ENCODE assay signal across 8 cellular contexts in genomic region chr9:133406480-133407307, GRCh38. TPM values are rescaled to one million over a fixed set of nuclear protein-coding genes. Genes with fewer than 3 reads are reported as not detected.
DNase-seq lines count a peak whose midpoint lies in the region; ATAC-seq, FAIRE-seq and TF ChIP-seq lines count a peak whose summit lies in the region.

No MANE protein-coding gene starts in this region.

- H3K36me3 ChIP-seq in HUES48 (ENCODE audit: control insufficient read depth, insufficient read depth, low read length) (peaks cover 70% of the 10 kb centered on the region), Peyer's patch (peaks cover 0 to 73% (median 0%) of the 10 kb centered on the region in 3 donors), esophagus squamous epithelium (peaks cover 19 to 92% (median 40%) of the 10 kb centered on the region in 3 donors)

- peaks cover 9% of the 10 kb centered on the region for H3K4me1 Mint-ChIP-seq in activated T-cell treated with anti-CD3 and anti-CD28 coated beads, Interleukin-2, amount 50 U/mL, for 4 hours (ENCODE audit: low read depth)
- H3K4me1 Mint-ChIP-seq in nephron = peaks cover 4% of the 10 kb centered on the region
- H3K4me1 Mint-ChIP-seq in stimulated activated naive B cell treated with anti-CD40 and anti-IgM and Interleukin-4, amounts not matched to agents 10 μg/mL and 1 μg/mL and 100 μg/mL, for 72 hours = peaks cover 5 to 38% of the 10 kb centered on the region in 2 donors

- H3K27me3 Mint-ChIP-seq in activated T-cell treated with anti-CD3 and anti-CD28 coated beads, Interleukin-2, amount 50 U/mL, for 4 hours (ENCODE audit: low read depth) = no peaks in the 10 kb centered on the region
- H3K27me3 Mint-ChIP-seq in nephron (ENCODE audit: low read depth) = no peaks in the 10 kb centered on the region
- no peaks in the 10 kb centered on the region for H3K27me3 Mint-ChIP-seq in stimulated activated naive B cell treated with anti-CD40 and anti-IgM and Interleukin-4, amounts not matched to agents 10 μg/mL and 1 μg/mL and 100 μg/mL, for 72 hours

- H3K9me3 Mint-ChIP-seq in activated T-cell treated with anti-CD3 and anti-CD28 coated beads, Interleukin-2, amount 50 U/mL, for 4 hours = no peaks in the 10 kb centered on the region
- H3K9me3 Mint-ChIP-seq in nephron = no peaks in the 10 kb centered on the region
- no peaks in the 10 kb centered on the region for H3K9me3 Mint-ChIP-seq in stimulated activated naive B cell treated with anti-CD40 and anti-IgM and Interleukin-4, amounts not matched to agents 10 μg/mL and 1 μg/mL and 100 μg/mL, for 72 hours

- H3K27ac Mint-ChIP-seq in nephron = no peak overlapping the region
- H3K27ac Mint-ChIP-seq in stimulated activated naive B cell treated with anti-CD40 and anti-IgM and Interleukin-4, amounts not matched to agents 10 μg/mL and 1 μg/mL and 100 μg/mL, for 72 hours = peak overlapping the region; percentile 6

- H3K4me1 ChIP-seq in HUES48 (ENCODE audit: control insufficient read depth, insufficient read depth, low read length) (no peaks in the 10 kb centered on the region), Peyer's patch (no peaks in the 10 kb centered on the region), esophagus squamous epithelium (peaks cover 0 to 3% (median 0%) of the 10 kb centered on the region in 3 donors)

- peak; percentile 90 for DNase-seq in GM12891 (ENCODE audit: insufficient read length, low spot score)
- DNase-seq in Peyer's patch = peak; percentile 71 to 88 (median 87)
- DNase-seq in activated T-cell treated with anti-CD3 and anti-CD28 coated beads, Interleukin-2, amount 50 U/mL, for 4 hours = peak; percentile 80
- DNase-seq in esophagus squamous epithelium (lab: John Stamatoyannopoulos, UW) = no peak
- peak; percentile 64 for DNase-seq in stimulated activated naive B cell treated with anti-CD40 and anti-IgM and Interleukin-4, amounts not matched to agents 10 μg/mL and 1 μg/mL and 100 μg/mL, for 72 hours

- H3K4me3 ChIP-seq in HUES48 (ENCODE audit: low read depth, low read length) (no peak overlapping the region), Peyer's patch (no peak overlapping the region), esophagus squamous epithelium (no peak overlapping the region)

- H3K27me3 ChIP-seq in HUES48 (ENCODE audit: control insufficient read depth, insufficient read depth, low read length) (no peaks in the 10 kb centered on the region), Peyer's patch (no peaks in the 10 kb centered on the region), esophagus squamous epithelium (no peaks in the 10 kb centered on the region)

- peak; percentile 82 to 94 (median 92) for TF ChIP-seq CTCF in Peyer's patch (IDR thresholded peaks at IDR 0.05)
- TF ChIP-seq CTCF in esophagus squamous epithelium (IDR thresholded peaks at IDR 0.05) = peak; percentile 65 to 94 (median 88)
- TF ChIP-seq CTCF in nephron (IDR thresholded peaks at IDR 0.05; ENCODE audit: unreplicated experiment in 3 of 3) = peak; percentile 85 to 88 (median 88)

- no peaks in the 10 kb centered on the region for H3K9me3 ChIP-seq in HUES48 (ENCODE audit: control insufficient read depth, insufficient read depth, low read length)
- H3K9me3 ChIP-seq in Peyer's patch = no peaks in the 10 kb centered on the region
- no peaks in the 10 kb centered on the region for H3K9me3 ChIP-seq in esophagus squamous epithelium

- WGBS in esophagus squamous epithelium, 2 donors = 16 to 76% methylated on average over 5 to 9 of the region's 24 CpGs

- FAIRE-seq in GM12891 (lab: Jason Lieb, UNC) = peak; percentile 96

- TF ChIP-seq POLR2A in GM12891 (IDR thresholded peaks at IDR 0.05; ENCODE audit: low read depth, low read length) (no peak), Peyer's patch (IDR thresholded peaks at IDR 0.05) (no peak), esophagus squamous epithelium (IDR thresholded peaks at IDR 0.05) (no peak)

- peaks cover 38% of the 10 kb centered on the region for H3K36me3 Mint-ChIP-seq in activated T-cell treated with anti-CD3 and anti-CD28 coated beads, Interleukin-2, amount 50 U/mL, for 4 hours (ENCODE audit: insufficient read depth)
- H3K36me3 Mint-ChIP-seq in nephron (ENCODE audit: low read depth) = peaks cover 45% of the 10 kb centered on the region
- H3K36me3 Mint-ChIP-seq in stimulated activated naive B cell treated with anti-CD40 and anti-IgM and Interleukin-4, amounts not matched to agents 10 μg/mL and 1 μg/mL and 100 μg/mL, for 72 hours = peaks cover 54 to 70% of the 10 kb centered on the region in 2 donors

- no peak overlapping the region for H3K4me3 Mint-ChIP-seq in activated T-cell treated with anti-CD3 and anti-CD28 coated beads, Interleukin-2, amount 50 U/mL, for 4 hours
- H3K4me3 Mint-ChIP-seq in nephron = no peak overlapping the region
- H3K4me3 Mint-ChIP-seq in stimulated activated naive B cell treated with anti-CD40 and anti-IgM and Interleukin-4, amounts not matched to agents 10 μg/mL and 1 μg/mL and 100 μg/mL, for 72 hours = peak overlapping the region in 1 of 2 donors; percentile 27

- H3K27ac ChIP-seq in HUES48 (ENCODE audit: low read depth, low read length) = peak overlapping the region; percentile 8
- H3K27ac ChIP-seq in Peyer's patch = no peak overlapping the region
- H3K27ac ChIP-seq in esophagus squamous epithelium = no peak overlapping the region

- intact Hi-C loops in esophagus squamous epithelium (cut with DNase I) = loop anchor here (5.0 kb wide), 1 partner anchor 81 kb away; no protein-coding TSS in a partner anchor

- ATAC-seq in activated T-cell treated with anti-CD3 and anti-CD28 coated beads, Interleukin-2, amount 50 U/mL, for 4 hours = peak; percentile 92 to 95
- peak; percentile 92 to 93 for ATAC-seq in stimulated activated naive B cell treated with anti-CD40 and anti-IgM and Interleukin-4, amounts not matched to agents 10 μg/mL and 1 μg/mL and 100 μg/mL, for 72 hours (replicated peaks)
- ATAC-seq in GM19395 (IDR thresholded peaks at IDR 0.05; ENCODE audit: unreplicated experiment) = no peak

- no peak overlapping the region for H3K9ac ChIP-seq in HUES48 (ENCODE audit: low read depth, low read length)

TF ChIP-seq in GM12891, 5 proteins besides CTCF, POLR2A, EP300 and RAD21:
- TF ChIP-seq TAF1 (IDR thresholded peaks at IDR 0.05; ENCODE audit: low read depth, low read length) (no peak), SPI1 (IDR thresholded peaks at IDR 0.05; ENCODE audit: low read depth, low read length) (no peak), POLR2AphosphoS5 (IDR thresholded peaks at IDR 0.05; ENCODE audit: low read depth, low read length) (no peak), PAX5 (IDR thresholded peaks at IDR 0.05; ENCODE audit: insufficient read depth, low read length, severe bottlenecking) (no peak)

RNA-seq across cellular contexts. Expression of gene REXO4, which starts 11.1 kb away (rescaled TPM):
- 25.6 TPM for polyA plus RNA-seq in GM12891 (2012; ENCODE audit: low read depth, missing spikeins)
- 10 to 100 TPM; 15.6 to 37.1 (median 19.4) TPM for total RNA-seq in Peyer's patch
- total RNA-seq in activated T-cell treated with anti-CD3 and anti-CD28 coated beads, Interleukin-2, amount 50 U/mL, for 4 hours = 10 to 100 TPM; 67.5 to 79.5 (median 79.3) TPM
- total RNA-seq in esophagus squamous epithelium = 10 to 100 TPM; 21.5 to 26.0 (median 21.7) TPM

RNA-seq across cellular contexts. Expression of gene ADAMTS13, which starts 15.5 kb away (rescaled TPM):
- 3.4 TPM for polyA plus RNA-seq in GM12891 (2012; ENCODE audit: low read depth, missing spikeins)
- total RNA-seq in Peyer's patch (10 to 100 TPM in 1 of 4 donors, 1 to 10 TPM in 3; 4.4 to 13.2 (median 5.7) TPM), esophagus squamous epithelium (1 to 10 TPM in 1 of 4 donors, under 1 TPM in 3; 0.21 to 2.5 (median 0.33) TPM)
- total RNA-seq in activated T-cell treated with anti-CD3 and anti-CD28 coated beads, Interleukin-2, amount 50 U/mL, for 4 hours = under 1 TPM; 0.60 to 0.91 (median 0.79) TPM

RNA-seq across cellular contexts. Expression of gene STKLD1, which starts 30.5 kb away (rescaled TPM):
- polyA plus RNA-seq in GM12891 (2012; ENCODE audit: low read depth, missing spikeins) = 0.45 TPM
- under 1 TPM in 1 of 4 donors, not detected in 3; 0.94 TPM for total RNA-seq in Peyer's patch
- under 1 TPM in 2 of 3 donors, not detected in 1; 0.16 to 0.42 TPM for total RNA-seq in activated T-cell treated with anti-CD3 and anti-CD28 coated beads, Interleukin-2, amount 50 U/mL, for 4 hours
- total RNA-seq in esophagus squamous epithelium = under 1 TPM in 1 of 4 donors, not detected in 3; 0.38 TPM

RNA-seq across cellular contexts. Expression of gene SURF4, which starts 30.8 kb away (rescaled TPM):
- polyA plus RNA-seq in GM12891 (2012; ENCODE audit: low read depth, missing spikeins) = 64.3 TPM
- 100 to 1,000 TPM in 3 of 4 donors, 10 to 100 TPM in 1; 56.9 to 281 (median 225) TPM for total RNA-seq in Peyer's patch
- 100 to 1,000 TPM; 235 to 292 (median 255) TPM for total RNA-seq in activated T-cell treated with anti-CD3 and anti-CD28 coated beads, Interleukin-2, amount 50 U/mL, for 4 hours
- 100 to 1,000 TPM; 104 to 140 (median 117) TPM for total RNA-seq in esophagus squamous epithelium

RNA-seq across cellular contexts. Expression of gene SURF2, which starts 50.3 kb away (rescaled TPM):
- polyA plus RNA-seq in GM12891 (2012; ENCODE audit: low read depth, missing spikeins) = 25.9 TPM
- total RNA-seq in Peyer's patch (10 to 100 TPM in 3 of 4 donors, 1 to 10 TPM in 1; 5.4 to 18.9 (median 15.3) TPM), esophagus squamous epithelium (10 to 100 TPM; 30.1 to 36.8 (median 33.6) TPM)
- total RNA-seq in activated T-cell treated with anti-CD3 and anti-CD28 coated beads, Interleukin-2, amount 50 U/mL, for 4 hours = 10 to 100 TPM; 48.0 to 64.1 (median 57.9) TPM
